ENCODE assay signal across 8 cellular contexts in the genomic region with DNA sequence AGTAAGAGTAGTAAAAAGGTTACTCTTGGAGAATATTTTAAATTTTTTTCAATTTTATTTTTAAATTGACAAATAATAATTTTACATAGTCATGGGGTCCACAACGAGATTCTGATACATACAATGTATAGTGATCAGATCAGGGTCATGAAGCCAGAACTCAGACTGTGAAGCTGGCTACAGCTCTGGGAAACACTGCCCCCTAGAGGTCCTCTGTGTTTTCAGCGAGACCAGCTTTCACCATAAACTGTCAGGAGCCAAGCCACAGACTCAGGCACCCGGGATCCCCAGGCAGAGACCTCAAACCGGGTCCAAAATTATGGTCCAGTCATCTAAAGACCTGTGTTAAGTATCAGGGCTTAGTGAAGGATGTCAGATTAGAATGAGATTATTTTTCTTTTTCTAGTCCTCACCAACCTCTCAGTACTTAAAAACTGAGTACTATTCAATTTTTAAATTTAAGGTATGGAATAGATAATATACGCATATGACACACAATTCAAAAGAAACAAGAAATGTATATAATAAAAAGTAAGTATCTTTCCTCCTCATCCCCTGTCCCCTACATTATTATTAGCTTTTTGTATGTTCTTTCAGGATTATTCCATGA.
DNase-seq lines count a peak whose midpoint lies in the region; ATAC-seq and TF ChIP-seq lines count a peak whose summit lies in the region.

No MANE protein-coding gene starts in this region.

- H3K4me1 ChIP-seq in Caco-2: no peaks in the 10 kb centered on the region
- no peaks in the 10 kb centered on the region for H3K4me1 ChIP-seq in left lung
- no peaks in the 10 kb centered on the region for H3K4me1 ChIP-seq in testis

- no peak overlapping the region for H3K4me3 Mint-ChIP-seq in Caco-2 (ENCODE audit: unreplicated experiment)

- H3K27ac Mint-ChIP-seq in Caco-2 (ENCODE audit: unreplicated experiment): no peak overlapping the region

- no peaks in the 10 kb centered on the region for H3K27me3 ChIP-seq in Caco-2 (replicated peaks; ENCODE audit: control insufficient read depth, insufficient read depth, low read length)
- no peaks in the 10 kb centered on the region for H3K27me3 ChIP-seq in left lung
- H3K27me3 ChIP-seq in testis: no peaks in the 10 kb centered on the region

- in situ Hi-C loops in astrocyte of the cerebellum (cut with HindIII; ENCODE audit: low sequenced_read_pairs): no loop called here

- H3K4me3 ChIP-seq in Caco-2 (ENCODE audit: low read depth, low read length): no peak overlapping the region
- H3K4me3 ChIP-seq in astrocyte of the cerebellum (ENCODE audit: low read depth, low read length): no peak overlapping the region
- H3K4me3 ChIP-seq in left lung: no peak overlapping the region
- no peak overlapping the region for H3K4me3 ChIP-seq in testis

- intact Hi-C loops in Caco-2 (cut with micrococcal nuclease; ENCODE audit: unreplicated experiment) (loop anchor here (1.0 to 5.0 kb wide), 2 partner anchors 233 to 696 kb away; no protein-coding TSS in a partner anchor), left lung (cut with DNase I) (no loop called here), testis (cut with DNase I; ENCODE audit: low total_unique reads) (no loop called here)

- DNase-seq in Caco-2: peak; percentile 47 to 70
- peak; percentile 44 for DNase-seq in NCI-H748 (lab: John Stamatoyannopoulos, UW; ENCODE audit: unreplicated experiment)
- DNase-seq in astrocyte of the cerebellum (ENCODE audit: low read depth): no peak
- DNase-seq in left lung: peak in 1 of 2 donors; percentile 23
- DNase-seq in testis: peak; percentile 80

- H3K27ac ChIP-seq in left lung (no peak overlapping the region), testis (no peak overlapping the region)

- TF ChIP-seq POLR2A in testis (IDR thresholded peaks at IDR 0.05): no peak

- H3K36me3 Mint-ChIP-seq in Caco-2 (ENCODE audit: insufficient read depth, unreplicated experiment): no peaks in the 10 kb centered on the region

- POLR2A ChIA-PET in Caco-2 (lab: Charles Lee): no interaction called here

- H3K27me3 Mint-ChIP-seq in Caco-2 (ENCODE audit: insufficient read depth, unreplicated experiment): peaks cover 3% of the 10 kb centered on the region

- no peaks in the 10 kb centered on the region for H3K9me3 Mint-ChIP-seq in Caco-2 (ENCODE audit: unreplicated experiment)

- CTCF ChIA-PET in Caco-2 (lab: Charles Lee): interaction anchor here (0.6 kb wide), 1 partner anchor 15 kb away, joined by 3 read pairs; no protein-coding TSS in a partner anchor

- H3K4me1 Mint-ChIP-seq in Caco-2 (ENCODE audit: low read depth, unreplicated experiment): no peaks in the 10 kb centered on the region

- H3K36me3 ChIP-seq in Caco-2 (ENCODE audit: control insufficient read depth, insufficient read depth, low read length) (no peaks in the 10 kb centered on the region), left lung (no peaks in the 10 kb centered on the region), testis (ENCODE audit: low read depth, missing control alignments) (no peaks in the 10 kb centered on the region)

- no peaks in the 10 kb centered on the region for H3K9me3 ChIP-seq in Caco-2
- H3K9me3 ChIP-seq in left lung: no peaks in the 10 kb centered on the region
- no peaks in the 10 kb centered on the region for H3K9me3 ChIP-seq in testis

- WGBS in testis, 2 donors: 32% methylated on average over 5 of the region's 5 CpGs

- TF ChIP-seq CTCF in Caco-2 (IDR thresholded peaks at IDR 0.05; ENCODE audit: insufficient read depth in 1 of 2, low read depth in 1 of 2, low read length in 1 of 2, severe bottlenecking in 1 of 2, unreplicated experiment in 1 of 2) (peak; percentile 70 to 82), astrocyte of the cerebellum (IDR thresholded peaks at IDR 0.05; ENCODE audit: low read depth, low read length, missing control alignments) (peak; percentile 77), left lung (IDR thresholded peaks at IDR 0.05) (peak; percentile 53 to 60), testis (IDR thresholded peaks at IDR 0.05) (peak in 2 of 3 experiments; percentile 49 to 68)

- ATAC-seq in GM18909 (IDR thresholded peaks at IDR 0.05; ENCODE audit: poor library complexity, unreplicated experiment): peak; percentile 92
- peak; percentile 79 for ATAC-seq in HG03354 (IDR thresholded peaks at IDR 0.05; ENCODE audit: poor library complexity, severe bottlenecking, unreplicated experiment)
- ATAC-seq in left lung: peak; percentile 96
- ATAC-seq in GM18870 (IDR thresholded peaks at IDR 0.05; ENCODE audit: unreplicated experiment): no peak

- BruUV-seq in Caco-2 (replicated peaks; lab: Mats Ljungman, UMichigan): no TSS peak
